7 cellular contexts compared by ENCODE assay signal in the genomic region with DNA sequence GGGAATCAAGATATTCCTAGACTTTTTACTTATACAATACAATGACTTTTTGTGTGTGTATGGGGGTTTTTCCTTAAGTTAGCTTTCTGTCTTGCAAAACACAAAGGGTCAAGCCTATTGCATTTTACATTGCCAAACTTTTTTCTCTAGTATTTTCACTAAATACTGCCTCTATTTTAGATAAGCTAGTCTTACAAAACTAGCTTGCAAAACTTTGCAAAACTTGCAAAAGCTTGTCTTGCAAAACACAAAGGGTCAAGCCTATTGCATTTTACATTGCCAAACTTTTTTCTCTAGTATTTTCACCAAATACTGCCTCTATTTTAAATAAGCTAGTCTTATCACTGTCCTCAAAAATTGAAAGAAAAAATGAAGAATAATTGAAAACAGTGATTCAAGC.
DNase-seq lines count a peak whose midpoint lies in the region; ATAC-seq, FAIRE-seq and TF ChIP-seq lines count a peak whose summit lies in the region.
"Not testable (repeated sequence)": the region's sequence is repeated elsewhere in the genome, so short reads cannot be mapped to it uniquely, and the experiment has no call there.

No MANE protein-coding gene starts in this region.

- H3K27ac ChIP-seq in pancreas = not testable (repeated sequence)

- H3K4me3 ChIP-seq in NB4 (ENCODE audit: low read depth, low read length); choroid plexus epithelial cell (ENCODE audit: low read depth, low read length); pancreas: not testable (repeated sequence)

- not testable (repeated sequence) for TF ChIP-seq POLR2A in NB4 (IDR thresholded peaks at IDR 0.05; ENCODE audit: extremely low read depth, insufficient read length)

- not testable (repeated sequence) for H3K36me3 ChIP-seq in pancreas

- FAIRE-seq in G401.6 (lab: Jason Lieb, UNC) (peak; percentile 49), pancreas (lab: Jason Lieb, UNC) (peak; percentile 92)

- ATAC-seq in pancreas = peak in 1 of 4 donors; percentile 34

- not testable (repeated sequence) for H3K4me1 ChIP-seq in pancreas

- H3K27me3 ChIP-seq in pancreas = not testable (repeated sequence)

- not testable (repeated sequence) for TF ChIP-seq CTCF in NB4 (IDR thresholded peaks at IDR 0.05; ENCODE audit: low read depth, low read length); choroid plexus epithelial cell (conservative IDR thresholded peaks at IDR 0.05; ENCODE audit: low read depth, low read length); pancreas (IDR thresholded peaks at IDR 0.05)

- H3K9me3 ChIP-seq in pancreas = not testable (repeated sequence)

- intact Hi-C loops in pancreas (cut with DNase I) = not testable (repeated sequence)

- peak; percentile 38 for DNase-seq in NB4 (ENCODE audit: low read depth)
- peak; percentile 9 for DNase-seq in SKM-1 (lab: John Stamatoyannopoulos, UW; ENCODE audit: unreplicated experiment)
- DNase-seq in choroid plexus epithelial cell (ENCODE audit: low read depth) = peak; percentile 69
- DNase-seq in foreskin melanocyte = peak; percentile 32
- peak; percentile 41 for DNase-seq in iris pigment epithelial cell (ENCODE audit: low read depth)
- not testable (repeated sequence) for DNase-seq in pancreas
